Comparison of ENCODE assay signal across 23 cellular contexts in the genomic region with DNA sequence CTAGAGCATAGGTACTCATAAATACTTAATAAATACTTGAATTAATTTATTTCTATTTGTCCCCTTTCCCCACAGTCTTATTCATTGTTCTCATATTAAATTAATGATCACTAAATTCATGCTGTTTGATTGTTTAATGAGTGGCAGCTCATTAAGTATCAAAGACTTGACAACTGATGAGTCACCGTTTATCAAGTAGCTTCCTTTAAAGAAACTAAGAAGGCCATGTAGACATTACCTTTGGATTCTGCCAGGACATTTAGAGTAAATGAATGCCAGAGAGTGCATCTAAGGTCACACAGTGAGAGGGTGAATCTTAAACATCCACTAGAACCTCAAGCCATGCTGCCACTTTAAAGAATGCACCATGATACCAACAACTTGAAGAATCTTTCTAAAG. TPM values are rescaled to one million over a fixed set of nuclear protein-coding genes. Genes with fewer than 3 reads are reported as not detected.
DNase-seq lines count a peak whose midpoint lies in the region; ATAC-seq, FAIRE-seq and TF ChIP-seq lines count a peak whose summit lies in the region.
"Had no signal": no experiment of that assay in that cellular context is flagged by ENCODE, and none has a peak within 500 bp of the region (broad histone marks: within the 10 kb centered on the region; RNA-seq: fewer than 3 reads in every experiment).

No MANE protein-coding gene starts in this region.

- peaks cover 60% of the 10 kb centered on the region for H3K36me3 Mint-ChIP-seq in activated CD4-positive, alpha-beta T cell treated with anti-CD3 and anti-CD28 coated beads, Interleukin-2, amount 10 ng/mL, durations not matched to agents 24 days and 14 days (ENCODE audit: low read depth)
- H3K36me3 Mint-ChIP-seq in CD4-positive, alpha-beta T cell (ENCODE audit: low read depth), result peaks cover 95% of the 10 kb centered on the region
- H3K36me3 Mint-ChIP-seq in activated T-helper 17 cell treated with anti-CD3 and anti-CD28 coated beads, Interleukin-2, amount 50 U/mL, for 72 hours (ENCODE audit: low read depth), result peaks cover 83% of the 10 kb centered on the region

- no peaks in the 10 kb centered on the region for H3K4me1 ChIP-seq in keratinocyte (ENCODE audit: control insufficient read depth, extremely low read depth, insufficient read depth, low read length)
- H3K4me1 ChIP-seq: BLaER1 treated with 17β-estradiol and CSF1 and Interleukin-3, amounts not matched to agents 10 nM and 100 nM; Caco-2 had no signal

- intact Hi-C loops in activated CD4-positive, alpha-beta T cell treated with anti-CD3 and anti-CD28 coated beads, Interleukin-2, amount 10 ng/mL, durations not matched to agents 24 days and 14 days (cut with micrococcal nuclease), result no loop called here
- intact Hi-C loops in CD4-positive, alpha-beta T cell (cut with DNase I, micrococcal nuclease), result no loop called here

- H3K9me1 ChIP-seq in keratinocyte (ENCODE audit: control insufficient read depth, extremely low read depth, insufficient read depth, low read length), result no peaks in the 10 kb centered on the region

- POLR2A ChIA-PET in CD4-positive, alpha-beta T cell (lab: Charles Lee), result no interaction called here

- H3K4me2 ChIP-seq in keratinocyte (ENCODE audit: control insufficient read depth, extremely low read depth, insufficient read depth, low read depth, low read length), result no peak overlapping the region
- H3K4me2 ChIP-seq: BLaER1 treated with 17β-estradiol and CSF1 and Interleukin-3, amounts not matched to agents 10 nM and 100 nM had no signal

- CTCF ChIA-PET in CD4-positive, alpha-beta T cell (lab: Charles Lee), result no interaction called here

- no peak overlapping the region for H3K4me3 Mint-ChIP-seq in activated CD4-positive, alpha-beta T cell treated with anti-CD3 and anti-CD28 coated beads, Interleukin-2, amount 10 ng/mL, durations not matched to agents 24 days and 14 days
- no peak overlapping the region for H3K4me3 Mint-ChIP-seq in CD4-positive, alpha-beta T cell
- H3K4me3 Mint-ChIP-seq in activated T-helper 17 cell treated with anti-CD3 and anti-CD28 coated beads, Interleukin-2, amount 50 U/mL, for 72 hours, result peak overlapping the region; percentile 55
- H3K4me3 Mint-ChIP-seq: HFFc6 had no signal

- H3K27ac ChIP-seq in CD4-positive, alpha-beta T cell (ENCODE audit: low read depth, low read length), result no peak overlapping the region
- H3K27ac ChIP-seq in keratinocyte (ENCODE audit: control insufficient read depth, insufficient read depth, low read length), result no peak overlapping the region
- H3K27ac ChIP-seq: BLaER1 treated with 17β-estradiol and CSF1 and Interleukin-3, amounts not matched to agents 10 nM and 100 nM had no signal

- H3K9me3 ChIP-seq in CD4-positive, alpha-beta T cell (ENCODE audit: control insufficient read depth, low read length), result no peaks in the 10 kb centered on the region
- H3K9me3 ChIP-seq in keratinocyte (ENCODE audit: control insufficient read depth, low read depth, low read length), result no peaks in the 10 kb centered on the region
- H3K9me3 ChIP-seq: Caco-2, MG63 had no signal

- H3K27ac Mint-ChIP-seq in activated CD4-positive, alpha-beta T cell treated with anti-CD3 and anti-CD28 coated beads, Interleukin-2, amount 10 ng/mL, durations not matched to agents 24 days and 14 days, result no peak overlapping the region
- peak overlapping the region; percentile 52 for H3K27ac Mint-ChIP-seq in CD4-positive, alpha-beta T cell
- peak overlapping the region; percentile 44 for H3K27ac Mint-ChIP-seq in activated T-helper 17 cell treated with anti-CD3 and anti-CD28 coated beads, Interleukin-2, amount 50 U/mL, for 72 hours
- H3K27ac Mint-ChIP-seq: HFFc6 had no signal

- peak; percentile 50 for DNase-seq in activated CD4-positive, alpha-beta T cell treated with anti-CD3 and anti-CD28 coated beads, Interleukin-2, amount 10 ng/mL, durations not matched to agents 24 days and 14 days
- DNase-seq in activated CD4-positive, alpha-beta T cell treated with anti-CD3 and anti-CD28 coated beads, Interleukin-2, amount 50 U/mL, for 1 hour, result no peak
- DNase-seq in CD4-positive, alpha-beta T cell, result no peak
- no peak for DNase-seq in keratinocyte (ENCODE audit: low read depth, low spot score)
- no peak for DNase-seq in NCI-H1694 treated with DMSO at 0.1 percent for 48 hours (lab: John Stamatoyannopoulos, UW)
- DNase-seq in CD1c-positive myeloid dendritic cell (ENCODE audit: extremely low spot score), result no peak
- no peak for DNase-seq in NCI-H524 treated with DMSO at 0.1 percent for 48 hours (lab: John Stamatoyannopoulos, UW)
- DNase-seq: Caco-2, DMS153, HFFc6, Karpas-422, MG63, NCI-H1092, NCI-H146, NCI-H2081 treated with DMSO at 0.1 percent for 48 hours, NCI-H510A, NCI-H82 had no signal

- no peak overlapping the region for H2AFZ ChIP-seq in keratinocyte (ENCODE audit: control insufficient read depth, low read length)

- H3K79me2 ChIP-seq in keratinocyte (ENCODE audit: control insufficient read depth, insufficient read depth, low read length), result no peaks in the 10 kb centered on the region

- H3K4me1 Mint-ChIP-seq in activated CD4-positive, alpha-beta T cell treated with anti-CD3 and anti-CD28 coated beads, Interleukin-2, amount 10 ng/mL, durations not matched to agents 24 days and 14 days, result peaks cover 48% of the 10 kb centered on the region
- H3K4me1 Mint-ChIP-seq in CD4-positive, alpha-beta T cell (ENCODE audit: low read depth), result peaks cover 78% of the 10 kb centered on the region
- peaks cover 26% of the 10 kb centered on the region for H3K4me1 Mint-ChIP-seq in activated T-helper 17 cell treated with anti-CD3 and anti-CD28 coated beads, Interleukin-2, amount 50 U/mL, for 72 hours

- peak; percentile 32 for FAIRE-seq in keratinocyte (lab: Jason Lieb, UNC)
- FAIRE-seq: GM19239, HepG2 had no signal

- H3K27me3 ChIP-seq in CD4-positive, alpha-beta T cell (ENCODE audit: control insufficient read depth, insufficient read depth, low read length), result no peaks in the 10 kb centered on the region
- H3K27me3 ChIP-seq in keratinocyte (ENCODE audit: control insufficient read depth, extremely low read depth, insufficient read depth, low read length), result no peaks in the 10 kb centered on the region
- H3K27me3 ChIP-seq: BLaER1 treated with 17β-estradiol and CSF1 and Interleukin-3, amounts not matched to agents 10 nM and 100 nM; MG63 had no signal

- H3K4me3 ChIP-seq in keratinocyte (ENCODE audit: control insufficient read depth in 2 of 3, extremely low read depth in 1 of 3, insufficient read depth in 2 of 3, low read depth in 1 of 3, low read length in 3 of 3), result no peak overlapping the region
- H3K4me3 ChIP-seq: BLaER1 treated with 17β-estradiol and CSF1 and Interleukin-3, amounts not matched to agents 10 nM and 100 nM; MG63 had no signal

- no peaks in the 10 kb centered on the region for H3K9me3 Mint-ChIP-seq in activated CD4-positive, alpha-beta T cell treated with anti-CD3 and anti-CD28 coated beads, Interleukin-2, amount 10 ng/mL, durations not matched to agents 24 days and 14 days
- H3K9me3 Mint-ChIP-seq in CD4-positive, alpha-beta T cell, result no peaks in the 10 kb centered on the region
- H3K9me3 Mint-ChIP-seq in activated T-helper 17 cell treated with anti-CD3 and anti-CD28 coated beads, Interleukin-2, amount 50 U/mL, for 72 hours, result no peaks in the 10 kb centered on the region
- H3K9me3 Mint-ChIP-seq: HFFc6 had no signal

- no peaks in the 10 kb centered on the region for H3K36me3 ChIP-seq in keratinocyte (ENCODE audit: control insufficient read depth in 2 of 2, extremely low read depth in 1 of 2, insufficient read depth in 2 of 2, low read length in 2 of 2)
- H3K36me3 ChIP-seq: MG63 had no signal

- H3K9ac ChIP-seq in keratinocyte (ENCODE audit: control insufficient read depth, extremely low read depth, insufficient read depth, low read length), result no peak overlapping the region
- H3K9ac ChIP-seq: BLaER1 treated with 17β-estradiol and CSF1 and Interleukin-3, amounts not matched to agents 10 nM and 100 nM had no signal

- no peaks in the 10 kb centered on the region for H3K27me3 Mint-ChIP-seq in activated CD4-positive, alpha-beta T cell treated with anti-CD3 and anti-CD28 coated beads, Interleukin-2, amount 10 ng/mL, durations not matched to agents 24 days and 14 days
- no peaks in the 10 kb centered on the region for H3K27me3 Mint-ChIP-seq in CD4-positive, alpha-beta T cell
- H3K27me3 Mint-ChIP-seq in activated T-helper 17 cell treated with anti-CD3 and anti-CD28 coated beads, Interleukin-2, amount 50 U/mL, for 72 hours, result no peaks in the 10 kb centered on the region

- H4K20me1 ChIP-seq in keratinocyte (ENCODE audit: control insufficient read depth, extremely low read depth, insufficient read depth, low read length), result no peaks in the 10 kb centered on the region
- H4K20me1 ChIP-seq: BLaER1 treated with 17β-estradiol and CSF1 and Interleukin-3, amounts not matched to agents 10 nM and 100 nM had no signal

- no peak for ATAC-seq in CD4-positive, alpha-beta T cell (ENCODE audit: poor library complexity)
- ATAC-seq in activated T-helper 17 cell treated with anti-CD3 and anti-CD28 coated beads, Interleukin-2, amount 50 U/mL, for 72 hours (replicated peaks), result no peak
- ATAC-seq: HepG2 had no signal

- dilution Hi-C loops in keratinocyte (cut with MboI; ENCODE audit: extremely low pct_ligation_motif_present, low sequenced_read_pairs), result no loop called here

- no peak for TF ChIP-seq CTCF in CD4-positive, alpha-beta T cell (IDR thresholded peaks at IDR 0.05)
- TF ChIP-seq CTCF in keratinocyte (optimal IDR thresholded peaks at IDR 0.05 in 1 of 3, IDR thresholded peaks at IDR 0.05 in 1 of 3, conservative IDR thresholded peaks at IDR 0.05 in 1 of 3; ENCODE audit: extremely low read depth in 1 of 3, insufficient read depth in 2 of 3, low read length in 3 of 3), result no peak

RNA-seq across cellular contexts. Expression of gene ZBED2, which starts 23.9 kb away (rescaled TPM):
- 587 and 596 TPM in 2 replicates for total RNA-seq in activated CD4-positive, alpha-beta T cell treated with anti-CD3 and anti-CD28 coated beads, Interleukin-2, amount 10 ng/mL, durations not matched to agents 24 days and 14 days
- total RNA-seq in CD4-positive, alpha-beta T cell, result under 1 TPM in 1 of 2 experiments, not detected in 1; 0.11 TPM
- total RNA-seq in activated T-helper 17 cell treated with anti-CD3 and anti-CD28 coated beads, Interleukin-2, amount 50 U/mL, for 72 hours, result 100 to 1,000 TPM; 429 to 664 TPM
- polyA plus RNA-seq in keratinocyte, result 81.8 to 124 TPM (median 120 TPM) in 3 replicates
- 15.2 TPM for polyA plus RNA-seq in keratinocyte (2011; ENCODE audit: low read depth)
- polyA plus RNA-seq in keratinocyte (2011; cell fraction: cytosol; rRNA removed), result 92.8 and 126 TPM in 2 replicates
- 110 and 127 TPM in 2 replicates for polyA plus RNA-seq in keratinocyte (2011; cell fraction: nucleus; rRNA removed)
- 34.1 and 119 TPM in 2 replicates for polyA plus RNA-seq in keratinocyte (2012; ENCODE audit: low replicate concordance)
- 42.4 to 73.9 TPM (median 48.8 TPM) in 3 replicates for polyA minus RNA-seq in keratinocyte
- polyA minus RNA-seq in keratinocyte (2011; cell fraction: cytosol; rRNA and poly(A)+ RNA removed), result 60.4 TPM
- 33.4 and 52.2 TPM in 2 replicates for polyA minus RNA-seq in keratinocyte (2011; cell fraction: nucleus; rRNA and poly(A)+ RNA removed)
- total RNA-seq: H4 had no signal
- polyA plus RNA-seq: HepG2 had no signal

RNA-seq across cellular contexts. Expression of gene CD96, which starts 29.3 kb away (rescaled TPM):
- total RNA-seq in activated CD4-positive, alpha-beta T cell treated with anti-CD3 and anti-CD28 coated beads, Interleukin-2, amount 10 ng/mL, durations not matched to agents 24 days and 14 days, result 50.5 and 60.5 TPM in 2 replicates
- 100 to 1,000 TPM; 194 to 205 TPM for total RNA-seq in CD4-positive, alpha-beta T cell
- total RNA-seq in activated T-helper 17 cell treated with anti-CD3 and anti-CD28 coated beads, Interleukin-2, amount 50 U/mL, for 72 hours, result 100 to 1,000 TPM in 1 of 2 donors, 10 to 100 TPM in 1; 67.6 to 107 TPM
- 0.08 to 0.14 TPM (median 0.13 TPM) in 3 replicates for polyA plus RNA-seq in keratinocyte
- polyA plus RNA-seq in keratinocyte (2011; ENCODE audit: low read depth), result not detected
- 0.06 and 0.21 TPM in 2 replicates for polyA plus RNA-seq in keratinocyte (2011; cell fraction: cytosol; rRNA removed)
- polyA plus RNA-seq in keratinocyte (2011; cell fraction: nucleus; rRNA removed), result 0.03 and 0.14 TPM in 2 replicates
- 0.07 and 0.18 TPM in 2 replicates for polyA plus RNA-seq in keratinocyte (2012; ENCODE audit: low replicate concordance)
- 0.10 TPM in 1 of 3 replicates, not detected in the others for polyA minus RNA-seq in keratinocyte
- polyA minus RNA-seq in keratinocyte (2011; cell fraction: cytosol; rRNA and poly(A)+ RNA removed), result not detected
- polyA minus RNA-seq in keratinocyte (2011; cell fraction: nucleus; rRNA and poly(A)+ RNA removed), result not detected in 2 replicates
- total RNA-seq: A172, HepG2, HFFc6 had no signal
- polyA plus RNA-seq: HepG2 had no signal

Comparison
In these comparisons a context has a peak if more than half of its experiments do, and no peak if none do; other contexts are left out.
1. RNA of gene ZBED2, which starts 23.9 kb away (total RNA-seq): 429 to 664 TPM in activated T-helper 17 cell treated with anti-CD3 and anti-CD28 coated beads, Interleukin-2, amount 50 U/mL, for 72 hours and 587 to 596 TPM in activated CD4-positive, alpha-beta T cell treated with anti-CD3 and anti-CD28 coated beads, Interleukin-2, amount 10 ng/mL, durations not matched to agents 24 days and 14 days; 0.11 TPM in CD4-positive, alpha-beta T cell; every median in the first group is over 100 times any median in the second.